1 cellular context compared by ENCODE assay signal in the genomic region with DNA sequence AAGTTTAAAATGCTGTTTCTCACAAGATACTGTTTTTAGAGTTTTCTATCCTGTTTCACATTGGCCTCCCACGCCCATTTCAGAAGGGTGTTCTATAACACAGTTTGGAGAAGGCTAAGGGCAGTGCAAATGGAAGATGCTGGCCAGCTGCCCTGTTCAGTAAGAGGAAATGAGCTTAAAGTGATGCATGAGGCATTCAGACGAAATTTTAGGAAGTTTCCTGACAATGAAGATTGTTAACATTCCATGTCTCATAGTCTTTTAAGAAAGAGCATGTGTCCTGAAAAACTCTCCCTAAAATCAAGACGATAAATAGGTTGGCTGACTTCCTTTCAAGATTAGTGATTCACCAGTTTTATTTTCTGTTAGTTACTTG.
TF ChIP-seq lines count a peak whose summit lies in the region.

No MANE protein-coding gene starts in this region.

TF ChIP-seq in IMR-90, 13 proteins besides CTCF, POLR2A, EP300 and RAD21:
- TF ChIP-seq FOS (IDR thresholded peaks at IDR 0.05; ENCODE audit: low read depth, low read length) (no peak), CEBPB (IDR thresholded peaks at IDR 0.05; ENCODE audit: low read depth, low read length) (no peak), CHD1 (IDR thresholded peaks at IDR 0.05; ENCODE audit: low read depth, low read length) (no peak), MXI1 (IDR thresholded peaks at IDR 0.05; ENCODE audit: borderline replicate concordance, low read depth, low read length) (no peak), MAZ (IDR thresholded peaks at IDR 0.05; ENCODE audit: borderline replicate concordance, low read depth, low read length) (no peak), USF2 (IDR thresholded peaks at IDR 0.05; ENCODE audit: low read depth, low read length) (no peak), MAFK (IDR thresholded peaks at IDR 0.05; ENCODE audit: low read depth, low read length) (no peak), SMC3 (IDR thresholded peaks at IDR 0.05; ENCODE audit: low read depth, low read length) (no peak)
